ENCODE assay signal across 8 cellular contexts in the genomic region with DNA sequence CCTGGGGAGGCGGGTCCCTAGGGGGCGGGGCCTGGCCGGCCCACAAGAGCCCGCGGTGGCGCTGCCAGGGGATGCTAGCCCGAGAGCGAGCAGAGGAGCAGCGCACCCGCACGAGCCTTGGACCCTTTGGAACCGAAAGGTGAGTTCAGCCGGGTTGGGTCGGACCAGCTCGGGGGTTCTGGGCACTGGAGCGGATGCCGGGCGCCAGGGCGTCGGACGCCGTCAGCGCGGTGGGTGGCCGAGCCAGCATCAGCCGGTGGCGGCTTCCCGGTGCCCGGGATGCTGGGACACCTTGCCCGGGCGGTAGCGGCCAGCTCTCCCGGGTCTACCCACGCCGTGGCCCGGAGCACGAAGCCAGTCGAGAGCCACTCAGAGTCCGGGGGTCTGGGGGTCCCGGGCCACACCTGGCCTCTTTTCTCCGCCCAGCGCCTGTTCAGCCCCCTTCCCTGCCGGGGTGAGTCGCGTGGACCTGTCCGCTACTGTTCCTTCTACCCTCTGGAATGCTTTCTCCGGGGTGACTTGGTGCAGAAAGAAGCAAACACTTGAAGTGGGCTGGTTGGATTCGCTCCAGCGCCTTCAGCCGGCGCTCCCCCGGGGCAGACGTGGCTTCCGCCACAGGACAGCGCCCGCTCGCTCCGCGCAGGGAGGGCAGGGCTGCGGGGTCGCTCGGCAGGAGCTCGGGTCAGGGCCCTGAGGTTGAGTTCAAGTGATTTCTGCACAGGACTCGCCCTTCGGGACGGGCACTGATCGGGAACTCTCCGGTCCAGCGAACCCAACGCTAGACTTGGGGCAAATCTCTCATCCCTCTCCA. TPM values are rescaled to one million over a fixed set of nuclear protein-coding genes. Genes with fewer than 3 reads are reported as not detected.
A peak's percentile ranks its signal among the peaks of the same experiment; 100 is the strongest.
DNase-seq lines count a peak whose midpoint lies in the region; ATAC-seq and TF ChIP-seq lines count a peak whose summit lies in the region.

Gene SCNN1G, plus strand, starts transcription at position 71 of the 811 bp plus-strand sequence. CDS start 3,527 bp downstream, outside the sequence.

- H3K4me1 ChIP-seq in ACC112 (ENCODE audit: control insufficient read depth, insufficient read depth, low read length, unreplicated experiment) (no peaks in the 10 kb centered on the region), MM.1S (ENCODE audit: low read length) (peaks cover 8% of the 10 kb centered on the region; the same call in 1 of the 2 replicates), mucosa of rectum (ENCODE audit: control insufficient read depth in 2 of 2, insufficient read depth in 2 of 2, low read length in 2 of 2) (peaks cover 7 to 9% of the 10 kb centered on the region in 2 donors)

- H3K36me3 ChIP-seq in ACC112 (ENCODE audit: insufficient read depth, low read length), result no peaks in the 10 kb centered on the region
- H3K36me3 ChIP-seq in MM.1S (replicated peaks; ENCODE audit: insufficient read depth, low read length), result no peaks in the 10 kb centered on the region
- H3K36me3 ChIP-seq in mucosa of rectum (ENCODE audit: control insufficient read depth in 2 of 2, insufficient read depth in 2 of 2, low read length in 2 of 2), result no peaks in the 10 kb centered on the region

- no peaks in the 10 kb centered on the region for H3K9me2 ChIP-seq in MM.1S (replicated peaks; ENCODE audit: insufficient read depth, low read length)

- H3K9ac ChIP-seq in MM.1S (ENCODE audit: low read length) (peak within 1 kb of the TSS; percentile 52), mucosa of rectum (ENCODE audit: low read depth in 1 of 2, low read length in 2 of 2) (peak within 1 kb of the TSS in 1 of 2 donors; percentile 69)

- no peaks in the 10 kb centered on the region for H3F3A ChIP-seq in MM.1S (ENCODE audit: insufficient read depth, low read length)

- H2AFZ ChIP-seq in ACC112 (ENCODE audit: low read length, unreplicated experiment), result no peak within 1 kb of the TSS
- peak within 1 kb of the TSS; percentile 86 for H2AFZ ChIP-seq in MM.1S (ENCODE audit: low read length)

- peak; percentile 27 for DNase-seq in MM.1S
- DNase-seq in choroid plexus epithelial cell (ENCODE audit: low read depth), result no peak
- DNase-seq in NCI-H1048 (lab: John Stamatoyannopoulos, UW), result no peak
- no peak for DNase-seq in HT-29 (ENCODE audit: low spot score)

- H3K27me3 ChIP-seq in ACC112 (ENCODE audit: insufficient read depth, low read length) (peaks cover 91% of the 10 kb centered on the region), MM.1S (replicated peaks; ENCODE audit: insufficient read depth, low read length) (no peaks in the 10 kb centered on the region), mucosa of rectum (ENCODE audit: control insufficient read depth in 2 of 2, insufficient read depth in 2 of 2, low read length in 2 of 2) (peaks cover 18 to 25% of the 10 kb centered on the region in 2 donors)

- no peak within 1 kb of the TSS for H3K27ac ChIP-seq in ACC112 (ENCODE audit: low read depth, low read length)
- no peak within 1 kb of the TSS for H3K27ac ChIP-seq in MM.1S (ENCODE audit: low read length)
- no peak within 1 kb of the TSS for H3K27ac ChIP-seq in mucosa of rectum (ENCODE audit: low read depth in 2 of 2, low read length in 2 of 2)

- H4K20me1 ChIP-seq in MM.1S (ENCODE audit: insufficient read depth, low read length), result no peaks in the 10 kb centered on the region

- ATAC-seq in GM18868 (IDR thresholded peaks at IDR 0.05; ENCODE audit: unreplicated experiment), result peak; percentile 19
- no peak for ATAC-seq in HG03095 (IDR thresholded peaks at IDR 0.05; ENCODE audit: unreplicated experiment)

- H3K79me2 ChIP-seq in ACC112 (ENCODE audit: control insufficient read depth, insufficient read depth, low read length, unreplicated experiment) (no peaks in the 10 kb centered on the region), MM.1S (ENCODE audit: low read length) (peaks cover 27% of the 10 kb centered on the region)

- peak within 1 kb of the TSS; percentile 50; the same call in 1 of the 2 replicates for H3K4me3 ChIP-seq in ACC112 (ENCODE audit: low read depth, low read length)
- H3K4me3 ChIP-seq in MM.1S (ENCODE audit: low read length), result peak within 1 kb of the TSS; percentile 86
- H3K4me3 ChIP-seq in choroid plexus epithelial cell (ENCODE audit: low read depth, low read length), result peak within 1 kb of the TSS; percentile 8
- peak within 1 kb of the TSS; percentile 48 to 69 for H3K4me3 ChIP-seq in mucosa of rectum (ENCODE audit: low read length in 2 of 2)

- H3K9me3 ChIP-seq in MM.1S (replicated peaks; ENCODE audit: insufficient read depth, low read length) (no peaks in the 10 kb centered on the region), mucosa of rectum (ENCODE audit: control insufficient read depth in 2 of 2, low read length in 2 of 2) (no peaks in the 10 kb centered on the region)

- TF ChIP-seq CTCF in MM.1S (IDR thresholded peaks at IDR 0.05; ENCODE audit: low read length) (no peak), choroid plexus epithelial cell (conservative IDR thresholded peaks at IDR 0.05; ENCODE audit: low read depth, low read length) (no peak)

- H3K4me2 ChIP-seq in MM.1S (ENCODE audit: low read depth, low read length), result peak within 1 kb of the TSS; percentile 99

RNA-seq across cellular contexts. Expression of gene SCNN1G, which starts in this region (rescaled TPM):
- not detected in 2 replicates for total RNA-seq in HT-29 (2014; rRNA removed; shearing (Covaris generic))

Comparison
In these comparisons a context has a peak if more than half of its experiments do, and no peak if none do; other contexts are left out.
1. H3K4me3 ChIP-seq: peak in every context shown above with its lines; median percentile 86 in MM.1S; 58 in mucosa of rectum; 50 in ACC112; 8 in choroid plexus epithelial cell.